In genomic region chr5:5473224-5473623, GRCh38 we compare ENCODE assay signal across 31 cellular contexts.
DNase-seq lines count a peak whose midpoint lies in the region; ATAC-seq and TF ChIP-seq lines count a peak whose summit lies in the region.
"Had no signal": no experiment of that assay in that cellular context is flagged by ENCODE, and none has a peak within 500 bp of the region (broad histone marks: within the 10 kb centered on the region; RNA-seq: fewer than 3 reads in every experiment).

No MANE protein-coding gene starts in this region.

- no peaks in the 10 kb centered on the region for H3K9me3 ChIP-seq in adipocyte (ENCODE audit: control insufficient read depth, low read length)
- H3K9me3 ChIP-seq: adrenal gland, heart right ventricle, lower lobe of right lung had no signal

- no peak overlapping the region for H3K4me3 Mint-ChIP-seq in effector memory CD8-positive, alpha-beta T cell
- H3K4me3 Mint-ChIP-seq: activated CD4-positive, alpha-beta T cell treated with anti-CD3 and anti-CD28 coated beads for 36 hours; activated CD8-positive, alpha-beta T cell treated with anti-CD3 and anti-CD28 coated beads for 36 hours; activated T-helper 1 cell treated with anti-CD3 and anti-CD28 coated beads, Interleukin-12 subunit alpha, Interleukin-12 subunit beta, Interleukin-2, Interleukin-4 antibody, amounts not matched to agents 30 ng/mL and 10 ng/mL and 1 ng/mL, durations not matched to agents 14 hours and 24 hours and 36 hours; brain; CD4-positive, alpha-beta T cell; natural killer cell; stimulated activated naive B cell treated with anti-CD40 and anti-IgM and Interleukin-4, amounts not matched to agents 10 μg/mL and 1 μg/mL and 100 μg/mL, for 72 hours had no signal

- ATAC-seq in effector memory CD8-positive, alpha-beta T cell (replicated peaks), result no peak
- ATAC-seq: activated CD4-positive, alpha-beta T cell treated with anti-CD3 and anti-CD28 coated beads for 36 hours; activated CD8-positive, alpha-beta T cell treated with anti-CD3 and anti-CD28 coated beads for 36 hours; GM12878; heart right ventricle; lower lobe of right lung; natural killer cell; Panc1; stimulated activated naive B cell treated with anti-CD40 and anti-IgM and Interleukin-4, amounts not matched to agents 10 μg/mL and 1 μg/mL and 100 μg/mL, for 72 hours had no signal

- no peak overlapping the region for H3K27ac Mint-ChIP-seq in effector memory CD8-positive, alpha-beta T cell
- H3K27ac Mint-ChIP-seq: activated CD4-positive, alpha-beta T cell treated with anti-CD3 and anti-CD28 coated beads for 36 hours; activated CD8-positive, alpha-beta T cell treated with anti-CD3 and anti-CD28 coated beads for 36 hours; activated T-helper 1 cell treated with anti-CD3 and anti-CD28 coated beads, Interleukin-12 subunit alpha, Interleukin-12 subunit beta, Interleukin-2, Interleukin-4 antibody, amounts not matched to agents 30 ng/mL and 10 ng/mL and 1 ng/mL, durations not matched to agents 14 hours and 24 hours and 36 hours; brain; CD4-positive, alpha-beta T cell; natural killer cell; stimulated activated naive B cell treated with anti-CD40 and anti-IgM and Interleukin-4, amounts not matched to agents 10 μg/mL and 1 μg/mL and 100 μg/mL, for 72 hours had no signal

- no peaks in the 10 kb centered on the region for H3K9me3 Mint-ChIP-seq in effector memory CD8-positive, alpha-beta T cell
- H3K9me3 Mint-ChIP-seq: activated T-helper 1 cell treated with anti-CD3 and anti-CD28 coated beads, Interleukin-12 subunit alpha, Interleukin-12 subunit beta, Interleukin-2, Interleukin-4 antibody, amounts not matched to agents 30 ng/mL and 10 ng/mL and 1 ng/mL, durations not matched to agents 14 hours and 24 hours and 36 hours; brain; CD4-positive, alpha-beta T cell; natural killer cell had no signal

- no peaks in the 10 kb centered on the region for H3K27me3 Mint-ChIP-seq in effector memory CD8-positive, alpha-beta T cell
- H3K27me3 Mint-ChIP-seq: activated CD4-positive, alpha-beta T cell treated with anti-CD3 and anti-CD28 coated beads for 36 hours; activated CD8-positive, alpha-beta T cell treated with anti-CD3 and anti-CD28 coated beads for 36 hours; brain; CD4-positive, alpha-beta T cell; stimulated activated naive B cell treated with anti-CD40 and anti-IgM and Interleukin-4, amounts not matched to agents 10 μg/mL and 1 μg/mL and 100 μg/mL, for 72 hours had no signal

- peaks cover 5% of the 10 kb centered on the region for H3K4me1 ChIP-seq in adipocyte (ENCODE audit: control insufficient read depth, insufficient read depth, low read length)
- H3K4me1 ChIP-seq: adrenal gland, heart right ventricle, lower lobe of right lung had no signal

- H3K36me3 ChIP-seq in adipocyte (ENCODE audit: control insufficient read depth, insufficient read depth, low read length, severe bottlenecking), result peaks cover 43% of the 10 kb centered on the region

- H3K36me3 Mint-ChIP-seq in effector memory CD8-positive, alpha-beta T cell (ENCODE audit: insufficient read depth), result peaks cover 33% of the 10 kb centered on the region

- H3K4me3 ChIP-seq in adipocyte (ENCODE audit: low read length) (no peak overlapping the region), fibroblast of pulmonary artery (replicated peaks; ENCODE audit: low read depth, low read length) (no peak overlapping the region)
- H3K4me3 ChIP-seq: adrenal gland, GM12878, heart right ventricle, lower lobe of right lung had no signal

- H3K4me1 Mint-ChIP-seq in effector memory CD8-positive, alpha-beta T cell (ENCODE audit: low read depth in 2 of 2), result no peaks in the 10 kb centered on the region
- H3K4me1 Mint-ChIP-seq: activated CD4-positive, alpha-beta T cell treated with anti-CD3 and anti-CD28 coated beads for 36 hours; brain; natural killer cell; stimulated activated naive B cell treated with anti-CD40 and anti-IgM and Interleukin-4, amounts not matched to agents 10 μg/mL and 1 μg/mL and 100 μg/mL, for 72 hours had no signal

- no peak overlapping the region for H3K9ac ChIP-seq in adipocyte (ENCODE audit: low read length)
- H3K9ac ChIP-seq: KMS-11 had no signal

- no peaks in the 10 kb centered on the region for H3K27me3 ChIP-seq in adipocyte (replicated peaks; ENCODE audit: control insufficient read depth, insufficient read depth, low read length)
- H3K27me3 ChIP-seq: adrenal gland, heart right ventricle had no signal

- peak; percentile 63 for DNase-seq in HCEC 1CT
- DNase-seq in adipocyte (ENCODE audit: low read depth), result peak; percentile 15
- DNase-seq in fibroblast of pulmonary artery (ENCODE audit: low read depth), result peak; percentile 39
- no peak for DNase-seq in NCI-H2029 (lab: John Stamatoyannopoulos, UW)
- DNase-seq in 8988T, result no peak
- no peak for DNase-seq in stimulated activated CD4-positive, alpha-beta T cell treated with anti-CD3 and anti-CD28 coated beads, Interleukin-12 subunit alpha, Interleukin-12 subunit beta, amount 100 ng/mL, for 4 hours
- no peak for DNase-seq in effector memory CD8-positive, alpha-beta T cell
- DNase-seq: activated CD4-positive, alpha-beta T cell treated with anti-CD3 and anti-CD28 coated beads for 36 hours; activated CD8-positive, alpha-beta memory T cell treated with anti-CD3 and anti-CD28 coated beads, Interleukin-2, amount 50 U/mL, for 48 hours; activated CD8-positive, alpha-beta T cell treated with anti-CD3 and anti-CD28 coated beads for 36 hours; activated naive CD4-positive, alpha-beta T cell treated with Interleukin-2 at 50 U/mL for 16 hours; adrenal gland; CD4-positive, alpha-beta T cell; foreskin melanocyte; heart right ventricle; lower lobe of right lung; MV-4-11; natural killer cell; NCI-H1436 treated with DMSO at 0.1 percent for 48 hours; NCI-H2107; NCI-H748 treated with DMSO at 0.1 percent for 48 hours; occipital lobe; stimulated activated naive B cell treated with anti-CD40 and anti-IgM and Interleukin-4, amounts not matched to agents 10 μg/mL and 1 μg/mL and 100 μg/mL, for 72 hours; substantia nigra; SW 1271; trophoblast cell had no signal

- no peak for TF ChIP-seq CTCF in fibroblast of pulmonary artery (IDR thresholded peaks at IDR 0.05; ENCODE audit: low read length, missing control alignments)

Comparison
In these comparisons a context has a peak if more than half of its experiments do, and no peak if none do; other contexts are left out.
1. DNase-seq: peak in HCEC 1CT (single experiment), adipocyte (single experiment) and fibroblast of pulmonary artery (single experiment); none in NCI-H2029 (single experiment), 8988T (single experiment), stimulated activated CD4-positive, alpha-beta T cell treated with anti-CD3 and anti-CD28 coated beads, Interleukin-12 subunit alpha, Interleukin-12 subunit beta, amount 100 ng/mL, for 4 hours (single experiment) and effector memory CD8-positive, alpha-beta T cell (0 of 3).